9 cellular contexts compared by ENCODE assay signal in genomic region chr16:86576591-86577313, GRCh38. TPM values are rescaled to one million over a fixed set of nuclear protein-coding genes. Genes with fewer than 3 reads are reported as not detected.
A peak's percentile ranks its signal among the peaks of the same experiment; 100 is the strongest.
DNase-seq lines count a peak whose midpoint lies in the region; ATAC-seq and TF ChIP-seq lines count a peak whose summit lies in the region.
"Had no signal": no experiment of that assay in that cellular context is flagged by ENCODE, and none has a peak within 500 bp of the region (broad histone marks: within the 10 kb centered on the region; RNA-seq: fewer than 3 reads in every experiment).

No MANE protein-coding gene starts in this region.

- H3K9ac ChIP-seq in BLaER1 treated with 17β-estradiol and CSF1 and Interleukin-3, amounts not matched to agents 10 nM and 100 nM, result peak overlapping the region in 4 of 11 experiments; percentile 24 to 44 (median 34); a peak in 4 of 22 replicates

- no peak for ATAC-seq in HG03521 (IDR thresholded peaks at IDR 0.05; ENCODE audit: unreplicated experiment)
- no peak for ATAC-seq in GM21723 (IDR thresholded peaks at IDR 0.05; ENCODE audit: unreplicated experiment)

- TF ChIP-seq CTCF in nephron (IDR thresholded peaks at IDR 0.05; ENCODE audit: unreplicated experiment in 3 of 3), result no peak

- peaks cover 97% of the 10 kb centered on the region for H3K27me3 Mint-ChIP-seq in nephron (ENCODE audit: low read depth)

- peaks cover 64 to 100% (median 87%) of the 10 kb centered on the region in 11 experiments for H3K27me3 ChIP-seq in BLaER1 treated with 17β-estradiol and CSF1 and Interleukin-3, amounts not matched to agents 10 nM and 100 nM
- H3K27me3 ChIP-seq in ectodermal cell (ENCODE audit: control insufficient read depth, insufficient read depth, low read length, poor library complexity, severe bottlenecking), result peaks cover 100% of the 10 kb centered on the region

- DNase-seq in NCI-H1105 treated with DMSO at 0.1 percent for 48 hours (lab: John Stamatoyannopoulos, UW), result peak; percentile 85
- no peak for DNase-seq in islet precursor cell
- no peak for DNase-seq in RKO (ENCODE audit: low spot score)
- DNase-seq: PC-9 had no signal

- peak overlapping the region; percentile 87 to 92 (median 91) for H3K4me3 Mint-ChIP-seq in nephron

- H3K27ac Mint-ChIP-seq in nephron, result peak overlapping the region; percentile 94 to 98 (median 97)

- H3K27ac ChIP-seq in BLaER1 treated with 17β-estradiol and CSF1 and Interleukin-3, amounts not matched to agents 10 nM and 100 nM, result no peak overlapping the region
- H3K27ac ChIP-seq in ectodermal cell (ENCODE audit: insufficient read depth, low read depth, low read length, poor library complexity, severe bottlenecking), result no peak overlapping the region
- H3K27ac ChIP-seq: PC-9 had no signal

- H3K4me3 ChIP-seq in BLaER1 treated with 17β-estradiol and CSF1 and Interleukin-3, amounts not matched to agents 10 nM and 100 nM, result peak overlapping the region; percentile 48 to 68 (median 58)
- peak overlapping the region; percentile 40 for H3K4me3 ChIP-seq in ectodermal cell (ENCODE audit: insufficient read depth, low read depth, low read length)
- H3K4me3 ChIP-seq: PC-9 had no signal

- peak overlapping the region; percentile 64 to 87 (median 83) for H3K4me2 ChIP-seq in BLaER1 treated with 17β-estradiol and CSF1 and Interleukin-3, amounts not matched to agents 10 nM and 100 nM
- H3K4me2 ChIP-seq: PC-9 had no signal

- 1 to 2% methylated on average over 32 to 33 of the region's 33 CpGs for whole genome bisulfite sequencing in ectodermal cell, 2 experiments

- H3K36me3 Mint-ChIP-seq in nephron (ENCODE audit: low read depth), result peaks cover 27% of the 10 kb centered on the region

- no peaks in the 10 kb centered on the region for H3K9me3 Mint-ChIP-seq in nephron

- H3K4me1 ChIP-seq in BLaER1 treated with 17β-estradiol and CSF1 and Interleukin-3, amounts not matched to agents 10 nM and 100 nM, result peaks cover 3 to 30% (median 20%) of the 10 kb centered on the region in 10 experiments; a peak in 15 of 20 replicates
- H3K4me1 ChIP-seq in ectodermal cell (ENCODE audit: control insufficient read depth, insufficient read depth, low read length), result peaks cover 17% of the 10 kb centered on the region

- peaks cover 64% of the 10 kb centered on the region for H3K4me1 Mint-ChIP-seq in nephron

- peaks cover 0 to 12% (median 3%) of the 10 kb centered on the region in 11 experiments; a peak in 4 of 22 replicates for H3K9me3 ChIP-seq in BLaER1 treated with 17β-estradiol and CSF1 and Interleukin-3, amounts not matched to agents 10 nM and 100 nM (replicated peaks in 1 of 11)
- no peaks in the 10 kb centered on the region for H3K9me3 ChIP-seq in ectodermal cell (ENCODE audit: control insufficient read depth, low read length)

- H3K36me3 ChIP-seq in BLaER1 treated with 17β-estradiol and CSF1 and Interleukin-3, amounts not matched to agents 10 nM and 100 nM, result no peaks in the 10 kb centered on the region
- no peaks in the 10 kb centered on the region for H3K36me3 ChIP-seq in ectodermal cell (ENCODE audit: control insufficient read depth, insufficient read depth, low read length)

- H4K20me1 ChIP-seq in BLaER1 treated with 17β-estradiol and CSF1 and Interleukin-3, amounts not matched to agents 10 nM and 100 nM, result peaks cover 0 to 20% (median 0%) of the 10 kb centered on the region in 11 experiments; a peak in 5 of 22 replicates

RNA-seq across cellular contexts. Expression of gene FOXL1, which starts 1.6 kb away (rescaled TPM):
- polyA plus RNA-seq in ectodermal cell (2013, experiment 1 of 4), result 2.1 TPM
- polyA plus RNA-seq in ectodermal cell (2013, experiment 2 of 4), result 2.8 TPM
- polyA plus RNA-seq in ectodermal cell (2013, experiment 3 of 4), result 0.91 TPM
- 1.2 TPM for polyA plus RNA-seq in ectodermal cell (2013, experiment 4 of 4)

RNA-seq across cellular contexts. Expression of gene FOXC2, which starts 10.1 kb away (rescaled TPM):
- 5.3 TPM for polyA plus RNA-seq in ectodermal cell (2013, experiment 1 of 4)
- polyA plus RNA-seq in ectodermal cell (2013, experiment 2 of 4), result 6.9 TPM
- 4.0 TPM for polyA plus RNA-seq in ectodermal cell (2013, experiment 3 of 4)
- polyA plus RNA-seq in ectodermal cell (2013, experiment 4 of 4), result 3.2 TPM

RNA-seq across cellular contexts. Expression of gene MTHFSD, which starts 21.7 kb away (rescaled TPM):
- polyA plus RNA-seq in ectodermal cell (2013, experiment 1 of 4), result 32.3 TPM
- 26.2 TPM for polyA plus RNA-seq in ectodermal cell (2013, experiment 2 of 4)
- polyA plus RNA-seq in ectodermal cell (2013, experiment 3 of 4), result 20.6 TPM
- polyA plus RNA-seq in ectodermal cell (2013, experiment 4 of 4), result 23.4 TPM
